Comparison of ENCODE assay signal across 9 cellular contexts in the genomic region with DNA sequence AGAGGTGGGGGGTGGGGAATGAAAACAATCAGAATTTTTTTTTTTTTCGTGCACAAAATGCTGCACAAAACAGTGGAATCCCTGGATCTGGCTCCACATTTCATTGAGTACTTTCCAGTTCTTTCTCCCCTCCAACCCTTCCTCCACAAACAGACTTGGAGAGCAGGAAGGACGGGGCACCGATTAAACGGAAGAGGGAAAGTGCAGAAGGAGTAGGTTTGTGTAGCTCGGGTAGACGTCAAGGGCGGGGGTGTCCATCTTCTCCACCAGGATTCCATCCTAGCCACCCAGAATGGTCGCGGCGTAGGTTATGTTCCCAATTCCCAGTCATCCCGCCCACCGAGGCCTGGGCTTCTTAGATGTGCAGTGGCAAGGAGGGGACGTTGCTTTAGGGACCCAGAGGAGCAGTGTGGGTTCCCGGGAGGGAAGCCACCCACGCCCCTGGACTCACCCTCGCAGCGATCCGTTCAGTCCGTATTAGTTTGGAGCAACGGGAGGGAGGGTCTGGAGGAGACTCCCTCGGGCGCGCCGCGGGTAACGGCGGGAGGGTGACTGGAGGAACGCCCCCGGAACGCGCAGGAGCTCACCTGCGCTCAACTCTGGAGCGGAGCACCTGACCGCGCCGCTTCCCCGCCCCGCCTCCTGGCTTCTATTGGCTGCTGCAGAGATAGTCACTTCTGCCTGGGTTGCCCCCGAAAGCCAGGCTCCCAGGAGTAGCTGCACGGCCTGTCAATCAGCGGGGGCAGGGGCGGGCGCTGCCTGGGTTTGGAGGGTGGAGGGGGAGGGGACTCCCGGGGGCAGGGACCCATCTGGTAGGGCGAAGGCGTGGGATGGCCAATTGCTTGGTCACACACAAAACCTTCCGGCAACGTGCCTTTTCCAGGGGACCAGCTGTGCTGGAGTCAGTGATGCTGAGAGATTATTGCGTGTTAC. TPM values are rescaled to one million over a fixed set of nuclear protein-coding genes. Genes with fewer than 3 reads are reported as not detected.
DNase-seq lines count a peak whose midpoint lies in the region; ATAC-seq and TF ChIP-seq lines count a peak whose summit lies in the region.
"Had no signal": no experiment of that assay in that cellular context is flagged by ENCODE, and none has a peak within 500 bp of the region (broad histone marks: within the 10 kb centered on the region; RNA-seq: fewer than 3 reads in every experiment).

A gene with protein sequence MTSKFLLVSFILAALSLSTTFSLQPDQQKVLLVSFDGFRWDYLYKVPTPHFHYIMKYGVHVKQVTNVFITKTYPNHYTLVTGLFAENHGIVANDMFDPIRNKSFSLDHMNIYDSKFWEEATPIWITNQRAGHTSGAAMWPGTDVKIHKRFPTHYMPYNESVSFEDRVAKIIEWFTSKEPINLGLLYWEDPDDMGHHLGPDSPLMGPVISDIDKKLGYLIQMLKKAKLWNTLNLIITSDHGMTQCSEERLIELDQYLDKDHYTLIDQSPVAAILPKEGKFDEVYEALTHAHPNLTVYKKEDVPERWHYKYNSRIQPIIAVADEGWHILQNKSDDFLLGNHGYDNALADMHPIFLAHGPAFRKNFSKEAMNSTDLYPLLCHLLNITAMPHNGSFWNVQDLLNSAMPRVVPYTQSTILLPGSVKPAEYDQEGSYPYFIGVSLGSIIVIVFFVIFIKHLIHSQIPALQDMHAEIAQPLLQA (minus strand): TSS at position 624 of the 933 bp plus-strand sequence. CDS start 2,718 bp downstream, outside the sequence.

- CTCF ChIA-PET in SK-N-SH (lab: Yijun Ruan, JAX), result interaction anchor here (2.2 kb wide), 1 partner anchor 11 kb away, joined by 6 read pairs; no protein-coding TSS in a partner anchor

- no peaks in the 10 kb centered on the region for H3K36me3 ChIP-seq in SK-N-SH (replicated peaks in 1 of 2; ENCODE audit: control insufficient read depth in 1 of 2, insufficient read depth in 2 of 2, low read length in 1 of 2)
- no peaks in the 10 kb centered on the region for H3K36me3 ChIP-seq in esophagus (ENCODE audit: control insufficient read depth in 2 of 2, insufficient read depth in 2 of 2, low read length in 1 of 2)
- H3K36me3 ChIP-seq in muscle layer of colon (ENCODE audit: insufficient read depth, low read length), result no peaks in the 10 kb centered on the region
- H3K36me3 ChIP-seq: BLaER1 treated with 17β-estradiol and CSF1 and Interleukin-3, amounts not matched to agents 10 nM and 100 nM had no signal

- peak; percentile 44 for DNase-seq in SK-N-SH
- DNase-seq in NCI-H510A treated with DMSO at 0.1 percent for 48 hours (lab: John Stamatoyannopoulos, UW), result peak; percentile 98
- DNase-seq in activated T-cell treated with anti-CD3 and anti-CD28 coated beads for 4 hours, result peak; percentile 53
- DNase-seq in stimulated activated CD8-positive, alpha-beta memory T cell treated with anti-CD3 and anti-CD28 coated beads, Interleukin-4, amount 100 ng/mL, for 24 hours (ENCODE audit: low read depth), result peak; percentile 67

- H3K4me2 ChIP-seq in SK-N-SH, result peak within 1 kb of the TSS; percentile 65
- H3K4me2 ChIP-seq: BLaER1 treated with 17β-estradiol and CSF1 and Interleukin-3, amounts not matched to agents 10 nM and 100 nM had no signal

- 5% methylated on average over 20 of the region's 49 CpGs for WGBS in SK-N-SH (ENCODE audit: low lambda C conversion rate)
- 1% methylated on average over 49 of the region's 49 CpGs for WGBS in esophagus, 2 donors

- no peaks in the 10 kb centered on the region for H4K20me1 ChIP-seq in SK-N-SH (ENCODE audit: insufficient read depth)
- H4K20me1 ChIP-seq: BLaER1 treated with 17β-estradiol and CSF1 and Interleukin-3, amounts not matched to agents 10 nM and 100 nM had no signal

- no peaks in the 10 kb centered on the region for H3F3A ChIP-seq in SK-N-SH (replicated peaks; ENCODE audit: insufficient read depth)

- H3K9me3 ChIP-seq in SK-N-SH, result no peaks in the 10 kb centered on the region
- H3K9me3 ChIP-seq in esophagus (ENCODE audit: control insufficient read depth in 2 of 2, insufficient read depth in 1 of 2, low read depth in 1 of 2, low read length in 1 of 2), result peaks cover 0 to 3% of the 10 kb centered on the region in 2 donors
- no peaks in the 10 kb centered on the region for H3K9me3 ChIP-seq in muscle layer of colon (ENCODE audit: low read length)

- H3K27me3 ChIP-seq in SK-N-SH (ENCODE audit: insufficient read depth) (peaks cover 37% of the 10 kb centered on the region), esophagus (ENCODE audit: control insufficient read depth in 1 of 2, insufficient read depth in 2 of 2, low read length in 2 of 2) (peaks cover 0 to 2% of the 10 kb centered on the region in 2 donors), muscle layer of colon (ENCODE audit: control insufficient read depth in 1 of 2, insufficient read depth in 2 of 2, low read length in 2 of 2) (peaks cover 6 to 8% of the 10 kb centered on the region in 2 donors)
- H3K27me3 ChIP-seq: BLaER1 treated with 17β-estradiol and CSF1 and Interleukin-3, amounts not matched to agents 10 nM and 100 nM had no signal

- H3K27ac ChIP-seq in SK-N-SH (ENCODE audit: low read depth in 2 of 2, low read length in 1 of 2) (no peak within 1 kb of the TSS), esophagus (ENCODE audit: low read depth in 2 of 2, low read length in 1 of 2) (no peak within 1 kb of the TSS), muscle layer of colon (ENCODE audit: low read depth, low read length) (no peak within 1 kb of the TSS)
- H3K27ac ChIP-seq: BLaER1 treated with 17β-estradiol and CSF1 and Interleukin-3, amounts not matched to agents 10 nM and 100 nM had no signal

- POLR2A ChIA-PET in SK-N-SH (lab: Yijun Ruan, JAX), result no interaction called here

- H3K4me3 ChIP-seq in SK-N-SH (ENCODE audit: low read depth in 2 of 2, low read length in 1 of 2), result no peak within 1 kb of the TSS
- H3K4me3 ChIP-seq in esophagus (ENCODE audit: low read depth in 1 of 2, low read length in 2 of 2), result peak within 1 kb of the TSS; percentile 54 to 60
- H3K4me3 ChIP-seq in muscle layer of colon (ENCODE audit: low read depth in 1 of 2, low read length in 2 of 2), result peak within 1 kb of the TSS; percentile 18 to 33
- H3K4me3 ChIP-seq: BLaER1 treated with 17β-estradiol and CSF1 and Interleukin-3, amounts not matched to agents 10 nM and 100 nM had no signal

- H3K9ac ChIP-seq in SK-N-SH (no peak within 1 kb of the TSS), muscle layer of colon (ENCODE audit: low read length) (no peak within 1 kb of the TSS)
- H3K9ac ChIP-seq: BLaER1 treated with 17β-estradiol and CSF1 and Interleukin-3, amounts not matched to agents 10 nM and 100 nM had no signal

- H3K79me2 ChIP-seq in SK-N-SH (ENCODE audit: insufficient read depth), result no peaks in the 10 kb centered on the region

- ATAC-seq in SK-N-SH treated with all-trans-retinoic acid at 6 μM for 48 hours, result no peak
- ATAC-seq in HG03097 (IDR thresholded peaks at IDR 0.05; ENCODE audit: low FRiP score, unreplicated experiment), result peak; percentile 66

- H3K9me2 ChIP-seq in SK-N-SH, result no peaks in the 10 kb centered on the region

- no peak for TF ChIP-seq CTCF in SK-N-SH (IDR thresholded peaks at IDR 0.05)

- no peak for TF ChIP-seq EP300 in SK-N-SH (IDR thresholded peaks at IDR 0.05; ENCODE audit: borderline replicate concordance in 1 of 2, low read depth in 1 of 2, low read length in 1 of 2)

- H3K4me1 ChIP-seq in SK-N-SH (ENCODE audit: control insufficient read depth in 1 of 2, insufficient read depth in 2 of 2, low read depth in 1 of 2, low read length in 1 of 2), result no peaks in the 10 kb centered on the region
- H3K4me1 ChIP-seq in esophagus (ENCODE audit: control insufficient read depth in 2 of 2, insufficient read depth in 2 of 2, low read length in 1 of 2), result peaks cover 0 to 2% of the 10 kb centered on the region in 2 donors
- H3K4me1 ChIP-seq in muscle layer of colon (ENCODE audit: insufficient read depth, low read length), result no peaks in the 10 kb centered on the region
- H3K4me1 ChIP-seq: BLaER1 treated with 17β-estradiol and CSF1 and Interleukin-3, amounts not matched to agents 10 nM and 100 nM had no signal

- no peak for TF ChIP-seq RAD21 in SK-N-SH (IDR thresholded peaks at IDR 0.05; ENCODE audit: low read length)

- no peak within 1 kb of the TSS for H2AFZ ChIP-seq in SK-N-SH (ENCODE audit: low read depth)

TF ChIP-seq in SK-N-SH, 30 proteins besides CTCF, POLR2A, EP300 and RAD21:
- no peak for TF ChIP-seq RFX5 (IDR thresholded peaks at IDR 0.05; ENCODE audit: low read length)
- TF ChIP-seq, protein P1, sequence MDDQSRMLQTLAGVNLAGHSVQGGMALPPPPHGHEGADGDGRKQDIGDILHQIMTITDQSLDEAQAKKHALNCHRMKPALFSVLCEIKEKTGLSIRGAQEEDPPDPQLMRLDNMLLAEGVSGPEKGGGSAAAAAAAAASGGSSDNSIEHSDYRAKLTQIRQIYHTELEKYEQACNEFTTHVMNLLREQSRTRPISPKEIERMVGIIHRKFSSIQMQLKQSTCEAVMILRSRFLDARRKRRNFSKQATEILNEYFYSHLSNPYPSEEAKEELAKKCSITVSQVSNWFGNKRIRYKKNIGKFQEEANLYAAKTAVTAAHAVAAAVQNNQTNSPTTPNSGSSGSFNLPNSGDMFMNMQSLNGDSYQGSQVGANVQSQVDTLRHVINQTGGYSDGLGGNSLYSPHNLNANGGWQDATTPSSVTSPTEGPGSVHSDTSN (IDR thresholded peaks at IDR 0.05), result peak; percentile 41
TF ChIP-seq in SK-N-SH: peak in this region for 1.

TF ChIP-seq in SK-N-SH treated with all-trans-retinoic acid at 6 μM for 48 hours, 23 proteins besides CTCF, POLR2A, EP300 and RAD21:
- TF ChIP-seq, protein P2, sequence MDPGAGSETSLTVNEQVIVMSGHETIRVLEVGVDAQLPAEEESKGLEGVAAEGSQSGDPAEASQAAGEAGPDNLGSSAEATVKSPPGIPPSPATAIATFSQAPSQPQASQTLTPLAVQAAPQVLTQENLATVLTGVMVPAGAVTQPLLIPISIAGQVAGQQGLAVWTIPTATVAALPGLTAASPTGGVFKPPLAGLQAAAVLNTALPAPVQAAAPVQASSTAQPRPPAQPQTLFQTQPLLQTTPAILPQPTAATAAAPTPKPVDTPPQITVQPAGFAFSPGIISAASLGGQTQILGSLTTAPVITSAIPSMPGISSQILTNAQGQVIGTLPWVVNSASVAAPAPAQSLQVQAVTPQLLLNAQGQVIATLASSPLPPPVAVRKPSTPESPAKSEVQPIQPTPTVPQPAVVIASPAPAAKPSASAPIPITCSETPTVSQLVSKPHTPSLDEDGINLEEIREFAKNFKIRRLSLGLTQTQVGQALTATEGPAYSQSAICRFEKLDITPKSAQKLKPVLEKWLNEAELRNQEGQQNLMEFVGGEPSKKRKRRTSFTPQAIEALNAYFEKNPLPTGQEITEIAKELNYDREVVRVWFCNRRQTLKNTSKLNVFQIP (CRISPR knock-in tag; IDR thresholded peaks at IDR 0.05; ENCODE audit: borderline replicate concordance, low read depth), result no peak
- TF ChIP-seq OSR1 (CRISPR knock-in tag; IDR thresholded peaks at IDR 0.05), result no peak

RNA-seq across cellular contexts. Expression of the gene that starts here (rescaled TPM):
- polyA plus RNA-seq in SK-N-SH (2012; rRNA removed), result not detected in 2 replicates
- not detected in 2 replicates for polyA plus RNA-seq in SK-N-SH (2012; cell fraction: cytosol; rRNA removed)
- not detected in 2 replicates for polyA plus RNA-seq in SK-N-SH (2012; cell fraction: nucleus; rRNA removed)
- under 1 TPM; 0.27 to 0.35 TPM for polyA plus RNA-seq in esophagus

Comparison
In these comparisons a context has a peak if more than half of its experiments do, and no peak if none do; other contexts are left out.
1. Peak in DNase-seq and H3K4me2 ChIP-seq in SK-N-SH; RNA of the gene not detected or under 1 TPM.
2. DNase-seq: peak in every context shown above with its lines; median percentile 98 in NCI-H510A treated with DMSO at 0.1 percent for 48 hours; 67 in stimulated activated CD8-positive, alpha-beta memory T cell treated with anti-CD3 and anti-CD28 coated beads, Interleukin-4, amount 100 ng/mL, for 24 hours; 53 in activated T-cell treated with anti-CD3 and anti-CD28 coated beads for 4 hours; 44 in SK-N-SH.
3. H3K4me3 ChIP-seq: peak in esophagus (2 of 2) and muscle layer of colon (2 of 2); none in SK-N-SH (0 of 2).